8 cellular contexts compared by ENCODE assay signal in genomic region chr21:31785237-31786163, GRCh38. TPM values are rescaled to one million over a fixed set of nuclear protein-coding genes. Genes with fewer than 3 reads are reported as not detected.
A peak's percentile ranks its signal among the peaks of the same experiment; 100 is the strongest.
DNase-seq lines count a peak whose midpoint lies in the region; ATAC-seq and TF ChIP-seq lines count a peak whose summit lies in the region.
"Not testable (repeated sequence)": the region's sequence is repeated elsewhere in the genome, so short reads cannot be mapped to it uniquely, and the experiment has no call there.

No MANE protein-coding gene starts in this region.

- H3K79me2 ChIP-seq in GM23338 (replicated peaks; ENCODE audit: insufficient read depth), result not testable (repeated sequence)

- not testable (repeated sequence) for H3K27me3 Mint-ChIP-seq in GM23338 (ENCODE audit: insufficient read depth, low read depth, poor library complexity); activated naive CD4-positive, alpha-beta T cell treated with anti-CD3 and anti-CD28 coated beads for 36 hours (ENCODE audit: low read depth)

- H3K4me3 Mint-ChIP-seq in GM23338; activated naive CD4-positive, alpha-beta T cell treated with anti-CD3 and anti-CD28 coated beads for 36 hours: not testable (repeated sequence)

- not testable (repeated sequence) for H3K27ac Mint-ChIP-seq in GM23338; activated naive CD4-positive, alpha-beta T cell treated with anti-CD3 and anti-CD28 coated beads for 36 hours

- DNase-seq in C1 segment of cervical spinal cord (lab: John Stamatoyannopoulos, UW), result peak in 10 of 14 donors; percentile 3 to 46 (median 14)
- peak; percentile 94 for DNase-seq in GM23338 (ENCODE audit: low spot score)
- peak; percentile 66 to 69 for DNase-seq in NCI-H2081 (lab: John Stamatoyannopoulos, UW)
- peak; percentile 72 for DNase-seq in activated naive CD4-positive, alpha-beta T cell treated with anti-CD3 and anti-CD28 coated beads for 36 hours
- peak; percentile 85 for DNase-seq in fibroblast of the aortic adventitia (ENCODE audit: low read depth)
- DNase-seq in midbrain (lab: John Stamatoyannopoulos, UW), result peak; percentile 78
- peak; percentile 7 to 44 (median 32) for DNase-seq in stimulated activated CD4-positive, alpha-beta T cell treated with anti-CD3 and anti-CD28 coated beads, TNF-alpha, amount 100 ng/mL, for 24 hours (ENCODE audit: low read depth in 3 of 3)

- H3K9me2 ChIP-seq in GM23338 (ENCODE audit: insufficient read depth), result not testable (repeated sequence)

- not testable (repeated sequence) for H3K36me3 ChIP-seq in GM23338 (ENCODE audit: insufficient read depth)

- H3F3A ChIP-seq in GM23338 (replicated peaks; ENCODE audit: low read depth), result not testable (repeated sequence)

- intact Hi-C loops in activated naive CD4-positive, alpha-beta T cell treated with anti-CD3 and anti-CD28 coated beads for 36 hours (cut with micrococcal nuclease), result loop anchor here (2.0 kb wide), 1 partner anchor 87 kb away; the partner anchor contains the start of gene HUNK

- H3K4me2 ChIP-seq in GM23338, result not testable (repeated sequence)

- peak; percentile 83 to 93 for TF ChIP-seq CTCF in GM23338 (conservative IDR thresholded peaks at IDR 0.05; ENCODE audit: low read depth in 2 of 2)
- peak; percentile 80 for TF ChIP-seq CTCF in fibroblast of the aortic adventitia (IDR thresholded peaks at IDR 0.05; ENCODE audit: insufficient read depth, low read length)

- not testable (repeated sequence) for H3K27ac ChIP-seq in GM23338 (ENCODE audit: low read depth)

- not testable (repeated sequence) for H3K4me3 ChIP-seq in GM23338; fibroblast of the aortic adventitia (ENCODE audit: low read depth, low read length)

- peaks cover 13% of the 10 kb centered on the region for H3K9me3 Mint-ChIP-seq in GM23338
- H3K9me3 Mint-ChIP-seq in activated naive CD4-positive, alpha-beta T cell treated with anti-CD3 and anti-CD28 coated beads for 36 hours, result not testable (repeated sequence)

- H2AFZ ChIP-seq in GM23338, result not testable (repeated sequence)

- not testable (repeated sequence) for H3K27me3 ChIP-seq in GM23338 (ENCODE audit: insufficient read depth)

- not testable (repeated sequence) for H3K4me1 Mint-ChIP-seq in GM23338; activated naive CD4-positive, alpha-beta T cell treated with anti-CD3 and anti-CD28 coated beads for 36 hours (ENCODE audit: low read depth)

- not testable (repeated sequence) for H3K36me3 Mint-ChIP-seq in GM23338 (ENCODE audit: low read depth); activated naive CD4-positive, alpha-beta T cell treated with anti-CD3 and anti-CD28 coated beads for 36 hours (ENCODE audit: low read depth)

- not testable (repeated sequence) for H3K4me1 ChIP-seq in GM23338 (ENCODE audit: insufficient read depth)

- CTCF ChIA-PET in activated naive CD4-positive, alpha-beta T cell treated with anti-CD3 and anti-CD28 coated beads for 36 hours (lab: Charles Lee), result interaction anchor here (0.5 to 1.7 kb wide), 13 partner anchors 9 to 184 kb away, joined by 3 to 7 read pairs (median 4); partner anchors contain the start of gene HUNK

- H4K20me1 ChIP-seq in GM23338 (replicated peaks; ENCODE audit: insufficient read depth), result not testable (repeated sequence)

- ATAC-seq in GM23338 (peak; percentile 85), SK-N-SH treated with all-trans-retinoic acid at 6 μM for 48 hours (peak; percentile 87)

RNA-seq across cellular contexts. Expression of gene SCAF4, which starts 53.6 kb away (rescaled TPM):
- 29.7 and 35.2 TPM in 2 replicates for total RNA-seq in GM23338 (2014; rRNA removed; shearing (Covaris generic))
- polyA plus RNA-seq in GM23338 (2016; fragmentation: Nextera tagmentation; extraction: Ambion mirVana), result 42.1 and 45.8 TPM in 2 replicates
- total RNA-seq in activated naive CD4-positive, alpha-beta T cell treated with anti-CD3 and anti-CD28 coated beads for 36 hours, result 10 to 100 TPM; 39.6 to 40.5 TPM
- 4.5 and 14.5 TPM in 2 replicates for total RNA-seq in fibroblast of the aortic adventitia (ENCODE audit: low replicate concordance)

Comparison
In these comparisons a context has a peak if more than half of its experiments do, and no peak if none do; other contexts are left out.
1. DNase-seq: peak in every context shown above with its lines; median percentile 94 in GM23338; 85 in fibroblast of the aortic adventitia; 78 in midbrain; 72 in activated naive CD4-positive, alpha-beta T cell treated with anti-CD3 and anti-CD28 coated beads for 36 hours; 68 in NCI-H2081; 32 in stimulated activated CD4-positive, alpha-beta T cell treated with anti-CD3 and anti-CD28 coated beads, TNF-alpha, amount 100 ng/mL, for 24 hours; 14 in C1 segment of cervical spinal cord.